ENCODE assay signal across 25 cellular contexts in the genomic region with DNA sequence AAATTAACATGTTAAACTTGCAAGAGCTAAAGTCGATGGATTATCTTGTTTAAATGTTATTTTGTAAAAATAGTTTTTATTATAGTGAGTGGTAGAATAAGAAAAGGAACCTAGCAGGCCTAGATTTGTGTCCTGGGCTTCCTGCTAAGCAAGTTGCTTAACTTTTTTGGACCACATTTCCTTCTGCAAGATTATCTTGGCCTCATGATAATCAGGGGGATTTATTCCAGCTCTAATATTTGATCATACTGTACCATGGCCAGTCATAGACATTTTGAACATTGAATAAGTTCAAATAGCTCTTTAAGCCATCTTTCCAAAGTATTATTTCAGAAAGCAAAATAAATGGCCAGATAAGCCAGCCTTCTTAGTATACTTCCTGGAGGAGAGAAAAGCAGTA.
"Had no signal": no experiment of that assay in that cellular context is flagged by ENCODE, and none has a peak within 500 bp of the region (broad histone marks: within the 10 kb centered on the region; RNA-seq: fewer than 3 reads in every experiment).

No MANE protein-coding gene starts in this region.

- H3K4me1 ChIP-seq: spleen had no signal

- H3K9me3 ChIP-seq: ovary, spleen, tibial nerve had no signal

- ATAC-seq: activated T-cell treated with anti-CD3 and anti-CD28 coated beads, Interleukin-2, amount 50 U/mL, for 72 hours; effector memory CD8-positive, alpha-beta T cell; esophagus mucosa; left lobe of liver; SK-N-SH treated with all-trans-retinoic acid at 6 μM for 48 hours; T-helper 17 cell had no signal

- H3K27ac ChIP-seq: cardiac muscle cell, spleen, VCaP had no signal

- H3K4me3 ChIP-seq: cardiac muscle cell, lung, ovary, spleen, tibial nerve had no signal

- H3K36me3 ChIP-seq: ovary had no signal

- H3K27me3 ChIP-seq: cardiac muscle cell, ovary, spleen, tibial nerve had no signal

- DNase-seq: activated CD4-positive, alpha-beta T cell treated with anti-CD3 and anti-CD28 coated beads for 4 hours; activated CD4-positive, alpha-beta T cell treated with anti-CD3 and anti-CD28 coated beads, Interleukin-2, amount 50 U/mL, for 4 hours; activated naive CD4-positive, alpha-beta T cell treated with Interleukin-2 at 50 U/mL for 16 hours; activated T-cell treated with anti-CD3 and anti-CD28 coated beads for 4 hours; activated T-cell treated with anti-CD3 and anti-CD28 coated beads, Interleukin-2, amount 50 U/mL, for 72 hours; anterior cingulate cortex; cortex of kidney; effector memory CD8-positive, alpha-beta T cell; foreskin fibroblast; head of caudate nucleus; hypothalamus; immature natural killer cell; naive B cell; ovary; spleen; stimulated activated naive CD4-positive, alpha-beta T cell treated with Interleukin-2 at 50 U/mL for 16 hours; T-helper 17 cell; T1000 had no signal
